Comparison of ENCODE assay signal across 28 cellular contexts in genomic region chr16:47976609-47977180, GRCh38.
"Had no signal": no experiment of that assay in that cellular context is flagged by ENCODE, and none has a peak within 500 bp of the region (broad histone marks: within the 10 kb centered on the region; RNA-seq: fewer than 3 reads in every experiment).

No MANE protein-coding gene starts in this region.

- H3K27me3 Mint-ChIP-seq: activated CD4-positive, alpha-beta T cell treated with anti-CD3 and anti-CD28 coated beads, Interleukin-2, amount 10 ng/mL, durations not matched to agents 24 days and 14 days had no signal

- ATAC-seq: activated CD8-positive, alpha-beta T cell treated with anti-CD3 and anti-CD28 coated beads for 36 hours; activated T-cell treated with anti-CD3 and anti-CD28 coated beads, Interleukin-2, amount 50 U/mL, for 72 hours; activated T-helper 17 cell treated with anti-CD3 and anti-CD28 coated beads, Interleukin-2, amount 50 U/mL, for 72 hours; PC-3 had no signal

- H3K27ac Mint-ChIP-seq: activated CD4-positive, alpha-beta T cell treated with anti-CD3 and anti-CD28 coated beads, Interleukin-2, amount 10 ng/mL, durations not matched to agents 24 days and 14 days; activated CD8-positive, alpha-beta T cell treated with anti-CD3 and anti-CD28 coated beads for 36 hours; activated naive CD8-positive, alpha-beta T cell treated with anti-CD3 and anti-CD28 coated beads for 36 hours; activated T-cell treated with anti-CD3 and anti-CD28 coated beads, Interleukin-2, amount 50 U/mL, for 72 hours; activated T-helper 17 cell treated with anti-CD3 and anti-CD28 coated beads, Interleukin-2, amount 50 U/mL, for 72 hours; T-helper 1 cell treated with Interleukin-12 subunit alpha and Interleukin-12 subunit beta and Interleukin-4 antibody, amounts not matched to agents 30 μg/mL and 1 μg/mL, for 36 hours; T-helper 2 cell treated with Interferon-gamma antibody and Interleukin-4, amounts not matched to agents 5 μg/mL and 100 μg/mL, for 36 hours had no signal

- FAIRE-seq: TTC549 had no signal

- DNase-seq: activated CD4-positive, alpha-beta T cell treated with anti-CD3 and anti-CD28 coated beads, Interleukin-2, amount 10 ng/mL, durations not matched to agents 24 days and 14 days; activated CD4-positive, alpha-beta T cell treated with anti-CD3 and anti-CD28 coated beads, Interleukin-2, amount 50 U/mL, for 4 hours; activated CD8-positive, alpha-beta T cell treated with anti-CD3 and anti-CD28 coated beads for 36 hours; activated effector memory CD4-positive, alpha-beta T cell treated with anti-CD3 and anti-CD28 coated beads, Interleukin-2, amount 50 U/mL, for 16 hours; activated naive CD4-positive, alpha-beta T cell; activated naive CD4-positive, alpha-beta T cell treated with anti-CD3 and anti-CD28 coated beads, Interleukin-2, amount 50 U/mL, for 16 hours; activated naive CD8-positive, alpha-beta T cell treated with anti-CD3 and anti-CD28 coated beads for 36 hours; activated T-cell treated with anti-CD3 and anti-CD28 coated beads, Interleukin-2, amount 50 U/mL, for 1 hour; activated T-cell treated with anti-CD3 and anti-CD28 coated beads, Interleukin-2, amount 50 U/mL, for 72 hours; amniotic stem cell; aorta; NCI-H1092 treated with DMSO at 0.1 percent for 48 hours; NCI-H1436; NCI-H1694; NCI-H1930; NCI-H2081 treated with DMSO at 0.1 percent for 48 hours; NCI-H446 treated with DMSO at 0.1 percent for 48 hours; NCI-H524; NCI-H748 treated with DMSO at 0.1 percent for 48 hours; NK-92 treated with Interleukin-12 subunit alpha and Interleukin-12 subunit beta, amount 100 ng/mL, for 24 hours; PC-3; Peyer's patch; RPMI8226; SIG-M5 had no signal

- H3K4me1 Mint-ChIP-seq: activated CD4-positive, alpha-beta T cell treated with anti-CD3 and anti-CD28 coated beads, Interleukin-2, amount 10 ng/mL, durations not matched to agents 24 days and 14 days; activated naive CD8-positive, alpha-beta T cell treated with anti-CD3 and anti-CD28 coated beads for 36 hours; activated T-helper 17 cell treated with anti-CD3 and anti-CD28 coated beads, Interleukin-2, amount 50 U/mL, for 72 hours had no signal

- H3K9me3 Mint-ChIP-seq: activated CD4-positive, alpha-beta T cell treated with anti-CD3 and anti-CD28 coated beads, Interleukin-2, amount 10 ng/mL, durations not matched to agents 24 days and 14 days; activated CD8-positive, alpha-beta T cell treated with anti-CD3 and anti-CD28 coated beads for 36 hours; T-helper 1 cell treated with Interleukin-12 subunit alpha and Interleukin-12 subunit beta and Interleukin-4 antibody, amounts not matched to agents 30 μg/mL and 1 μg/mL, for 36 hours; T-helper 2 cell treated with Interferon-gamma antibody and Interleukin-4, amounts not matched to agents 5 μg/mL and 100 μg/mL, for 36 hours had no signal

- H3K36me3 Mint-ChIP-seq: activated naive CD8-positive, alpha-beta T cell treated with anti-CD3 and anti-CD28 coated beads for 36 hours had no signal

- H3K4me3 Mint-ChIP-seq: activated CD4-positive, alpha-beta T cell treated with anti-CD3 and anti-CD28 coated beads, Interleukin-2, amount 10 ng/mL, durations not matched to agents 24 days and 14 days; activated CD8-positive, alpha-beta T cell treated with anti-CD3 and anti-CD28 coated beads for 36 hours; activated naive CD8-positive, alpha-beta T cell treated with anti-CD3 and anti-CD28 coated beads for 36 hours; activated T-cell treated with anti-CD3 and anti-CD28 coated beads, Interleukin-2, amount 50 U/mL, for 72 hours; activated T-helper 17 cell treated with anti-CD3 and anti-CD28 coated beads, Interleukin-2, amount 50 U/mL, for 72 hours; T-helper 1 cell treated with Interleukin-12 subunit alpha and Interleukin-12 subunit beta and Interleukin-4 antibody, amounts not matched to agents 30 μg/mL and 1 μg/mL, for 36 hours; T-helper 2 cell treated with Interferon-gamma antibody and Interleukin-4, amounts not matched to agents 5 μg/mL and 100 μg/mL, for 36 hours had no signal
